In genomic region chr12:31589896-31590729, GRCh38 we compare ENCODE assay signal across 8 cellular contexts. TPM values are rescaled to one million over a fixed set of nuclear protein-coding genes. Genes with fewer than 3 reads are reported as not detected.
A peak's percentile ranks its signal among the peaks of the same experiment; 100 is the strongest.
DNase-seq lines count a peak whose midpoint lies in the region; ATAC-seq and TF ChIP-seq lines count a peak whose summit lies in the region.

No MANE protein-coding gene starts in this region.

- peak; percentile 35 for ATAC-seq in HG02610 (IDR thresholded peaks at IDR 0.05; ENCODE audit: unreplicated experiment)
- peak; percentile 82 for ATAC-seq in stimulated activated naive CD8-positive, alpha-beta T cell treated with anti-CD3 and anti-CD28 coated beads, Interleukin-15, amount 100 ng/mL, for 72 hours

- H3K27ac Mint-ChIP-seq in activated CD4-positive, alpha-beta T cell treated with anti-CD3 and anti-CD28 coated beads, Interleukin-2, amount 10 ng/mL, durations not matched to agents 7 days and 5 days = no peak overlapping the region
- peak overlapping the region; percentile 94 for H3K27ac Mint-ChIP-seq in mesothelial cell of epicardium
- H3K27ac Mint-ChIP-seq in stimulated activated naive CD8-positive, alpha-beta T cell treated with anti-CD3 and anti-CD28 coated beads, Interleukin-15, amount 100 ng/mL, for 72 hours = peak overlapping the region; percentile 37 to 88

- H3K27me3 Mint-ChIP-seq in activated CD4-positive, alpha-beta T cell treated with anti-CD3 and anti-CD28 coated beads, Interleukin-2, amount 10 ng/mL, durations not matched to agents 7 days and 5 days = peaks cover 59% of the 10 kb centered on the region
- no peaks in the 10 kb centered on the region for H3K27me3 Mint-ChIP-seq in mesothelial cell of epicardium (ENCODE audit: low read depth)
- H3K27me3 Mint-ChIP-seq in stimulated activated naive CD8-positive, alpha-beta T cell treated with anti-CD3 and anti-CD28 coated beads, Interleukin-15, amount 100 ng/mL, for 72 hours = peaks cover 66% of the 10 kb centered on the region

- peak overlapping the region; percentile 78 for H3K4me3 ChIP-seq in epithelial cell of proximal tubule (ENCODE audit: low read depth, low read length)

- H3K36me3 Mint-ChIP-seq in activated CD4-positive, alpha-beta T cell treated with anti-CD3 and anti-CD28 coated beads, Interleukin-2, amount 10 ng/mL, durations not matched to agents 7 days and 5 days (ENCODE audit: low read depth) = peaks cover 4% of the 10 kb centered on the region
- no peaks in the 10 kb centered on the region for H3K36me3 Mint-ChIP-seq in mesothelial cell of epicardium

- CTCF ChIA-PET in activated CD4-positive, alpha-beta T cell treated with anti-CD3 and anti-CD28 coated beads, Interleukin-2, amount 10 ng/mL, durations not matched to agents 7 days and 5 days (lab: Charles Lee) = interaction anchor here (0.8 kb wide), 1 partner anchor 9 kb away, joined by 3 read pairs; no protein-coding TSS in a partner anchor

- TF ChIP-seq CTCF in GM12872 (IDR thresholded peaks at IDR 0.05; ENCODE audit: insufficient read depth, low read depth, low read length) (0 out of 3 replicates have a peak, but pooled peaks have one; percentile 10), epithelial cell of proximal tubule (conservative IDR thresholded peaks at IDR 0.05; ENCODE audit: low read depth, low read length) (peak; percentile 10), mesothelial cell of epicardium (IDR thresholded peaks at IDR 0.05; ENCODE audit: unreplicated experiment) (no peak)

- peak overlapping the region; percentile 78 for H3K4me3 Mint-ChIP-seq in activated CD4-positive, alpha-beta T cell treated with anti-CD3 and anti-CD28 coated beads, Interleukin-2, amount 10 ng/mL, durations not matched to agents 7 days and 5 days
- peak overlapping the region; percentile 91 for H3K4me3 Mint-ChIP-seq in mesothelial cell of epicardium
- peak overlapping the region; percentile 73 to 87 for H3K4me3 Mint-ChIP-seq in stimulated activated naive CD8-positive, alpha-beta T cell treated with anti-CD3 and anti-CD28 coated beads, Interleukin-15, amount 100 ng/mL, for 72 hours

- peak; percentile 38 for DNase-seq in A172 (ENCODE audit: low spot score)
- peak; percentile 45 for DNase-seq in NCI-H1092 treated with DMSO at 0.1 percent for 48 hours (lab: John Stamatoyannopoulos, UW)
- DNase-seq in activated CD4-positive, alpha-beta T cell treated with anti-CD3 and anti-CD28 coated beads, Interleukin-2, amount 10 ng/mL, durations not matched to agents 7 days and 5 days = peak; percentile 7
- no peak for DNase-seq in epithelial cell of proximal tubule (ENCODE audit: low read depth)
- peak; percentile 43 to 69 for DNase-seq in mesothelial cell of epicardium (ENCODE audit: low spot score in 2 of 2, unreplicated experiment in 2 of 2)
- DNase-seq in stimulated activated naive CD8-positive, alpha-beta T cell treated with anti-CD3 and anti-CD28 coated beads, Interleukin-15, amount 100 ng/mL, for 72 hours = peak; percentile 36 to 45

- H3K9me3 Mint-ChIP-seq in activated CD4-positive, alpha-beta T cell treated with anti-CD3 and anti-CD28 coated beads, Interleukin-2, amount 10 ng/mL, durations not matched to agents 7 days and 5 days = no peaks in the 10 kb centered on the region
- H3K9me3 Mint-ChIP-seq in mesothelial cell of epicardium = no peaks in the 10 kb centered on the region
- H3K9me3 Mint-ChIP-seq in stimulated activated naive CD8-positive, alpha-beta T cell treated with anti-CD3 and anti-CD28 coated beads, Interleukin-15, amount 100 ng/mL, for 72 hours = no peaks in the 10 kb centered on the region

- peaks cover 10% of the 10 kb centered on the region for H3K4me1 Mint-ChIP-seq in activated CD4-positive, alpha-beta T cell treated with anti-CD3 and anti-CD28 coated beads, Interleukin-2, amount 10 ng/mL, durations not matched to agents 7 days and 5 days
- H3K4me1 Mint-ChIP-seq in mesothelial cell of epicardium = peaks cover 44% of the 10 kb centered on the region
- H3K4me1 Mint-ChIP-seq in stimulated activated naive CD8-positive, alpha-beta T cell treated with anti-CD3 and anti-CD28 coated beads, Interleukin-15, amount 100 ng/mL, for 72 hours = peaks cover 14% of the 10 kb centered on the region

- POLR2A ChIA-PET in activated CD4-positive, alpha-beta T cell treated with anti-CD3 and anti-CD28 coated beads, Interleukin-2, amount 10 ng/mL, durations not matched to agents 7 days and 5 days (lab: Charles Lee) = no interaction called here

RNA-seq across cellular contexts. Expression of gene DENND5B, which starts 0.8 kb away (rescaled TPM):
- total RNA-seq in A172 (2014; rRNA removed; shearing (Covaris generic)) = 19.8 and 22.7 TPM in 2 replicates
- total RNA-seq in activated CD4-positive, alpha-beta T cell treated with anti-CD3 and anti-CD28 coated beads, Interleukin-2, amount 10 ng/mL, durations not matched to agents 7 days and 5 days = under 1 TPM; 0.15 to 0.20 TPM
- total RNA-seq in epithelial cell of proximal tubule (8.6 and 13.9 TPM in 2 replicates), mesothelial cell of epicardium (27.1 to 27.7 TPM (median 27.2 TPM) in 3 replicates)
